Comparison of ENCODE assay signal across 8 cellular contexts in genomic region chr17:82037113-82037888, GRCh38. TPM values are rescaled to one million over a fixed set of nuclear protein-coding genes. Genes with fewer than 3 reads are reported as not detected.
DNase-seq lines count a peak whose midpoint lies in the region; ATAC-seq and TF ChIP-seq lines count a peak whose summit lies in the region.

Gene DCXR, minus strand, starts transcription at chr17:82037697. Its CDS starts 15 bp downstream, at chr17:82037682.

- intact Hi-C loops in breast epithelium (cut with DNase I; ENCODE audit: low total_unique reads), result loop anchor here (10.0 kb wide), 1 partner anchor 48 kb away; no protein-coding TSS in a partner anchor

- POLR2A ChIA-PET in AG04449 (lab: Yijun Ruan, JAX), result interaction anchor here (0.7 to 1.6 kb wide), 10 partner anchors 11 to 82 kb away, joined by 3 to 7 read pairs (median 4); partner anchors contain the start of genes CENPX, FASN, GPS1 and LRRC45

- peak within 1 kb of the TSS; percentile 91 for H3K27ac ChIP-seq in VCaP
- peak within 1 kb of the TSS; percentile 87 to 99 for H3K27ac ChIP-seq in breast epithelium
- peak within 1 kb of the TSS; percentile 52 to 95 (median 85) for H3K27ac ChIP-seq in skin epidermis

- H3K4me1 ChIP-seq in breast epithelium, result peaks cover 8 to 10% of the 10 kb centered on the region in 2 donors

- CTCF ChIA-PET in AG04449 (lab: Yijun Ruan, JAX), result interaction anchor here (0.7 to 7.4 kb wide), 24 partner anchors 9 to 405 kb away, joined by 3 to 47 read pairs (median 4); partner anchors contain the start of genes CENPX, GPS1, LRRC45 and NOTUM

- H3K36me3 ChIP-seq in breast epithelium, result no peaks in the 10 kb centered on the region

- peak; percentile 49 for DNase-seq in AG04449 (ENCODE audit: low read depth, low spot score)
- DNase-seq in NCI-H2196 treated with DMSO at 0.1 percent for 48 hours (lab: John Stamatoyannopoulos, UW; ENCODE audit: unreplicated experiment), result peak; percentile 98
- DNase-seq in breast epithelium (ENCODE audit: low spot score in 2 of 2), result peak; percentile 98

- H3K9me3 ChIP-seq in breast epithelium (no peaks in the 10 kb centered on the region), iPS-18c (ENCODE audit: control insufficient read depth, insufficient read depth, low read length) (no peaks in the 10 kb centered on the region)

- peak; percentile 93 for TF ChIP-seq POLR2A in breast epithelium (IDR thresholded peaks at IDR 0.05)

- peak within 1 kb of the TSS; percentile 72 for H3K4me3 ChIP-seq in AG04449 (ENCODE audit: low read depth, low read length)
- peak within 1 kb of the TSS; percentile 58 to 96 (median 63) for H3K4me3 ChIP-seq in breast epithelium
- peak within 1 kb of the TSS; percentile 82 for H3K4me3 ChIP-seq in iPS-18c (ENCODE audit: insufficient read depth, low read depth, low read length)
- peak within 1 kb of the TSS; percentile 27 to 74 (median 60) for H3K4me3 ChIP-seq in skin epidermis

- no peaks in the 10 kb centered on the region for H3K27me3 ChIP-seq in breast epithelium

- ATAC-seq in GM18870 (IDR thresholded peaks at IDR 0.05; ENCODE audit: unreplicated experiment) (peak; percentile 81), HG03135 (IDR thresholded peaks at IDR 0.05; ENCODE audit: unreplicated experiment) (peak; percentile 86)

- peak; percentile 96 for TF ChIP-seq CTCF in AG04449 (IDR thresholded peaks at IDR 0.05; ENCODE audit: insufficient read depth, low read length, missing control alignments)
- TF ChIP-seq CTCF in VCaP (conservative IDR thresholded peaks at IDR 0.05), result peak; percentile 97
- peak; percentile 20 to 72 (median 33) for TF ChIP-seq CTCF in breast epithelium (IDR thresholded peaks at IDR 0.05)

RNA-seq across cellular contexts. Expression of gene DCXR, which starts in this region (rescaled TPM):
- 100 to 1,000 TPM; 202 to 484 (median 228) TPM for total RNA-seq in breast epithelium

Comparison
In these comparisons a context has a peak if more than half of its experiments do, and no peak if none do; other contexts are left out.
1. Peak in every context shown above with its lines: DNase-seq, ATAC-seq, H3K4me3 ChIP-seq and H3K27ac ChIP-seq.
2. CTCF ChIP-seq: peak in every context shown above with its lines; median percentile 97 in VCaP; 96 in AG04449; 33 in breast epithelium.